Comparison of ENCODE assay signal across 1 cellular context in genomic region chr7:121083790-121084251, GRCh38.
A peak's percentile ranks its signal among the peaks of the same experiment; 100 is the strongest.
TF ChIP-seq lines count a peak whose summit lies in the region.

No MANE protein-coding gene starts in this region.

TF ChIP-seq in K562, 482 proteins besides CTCF, POLR2A, EP300 and RAD21 (continued from another document):
- peak; percentile 73 for TF ChIP-seq ZNF316 (IDR thresholded peaks at IDR 0.05)
- no peak for TF ChIP-seq ZNF280A (IDR thresholded peaks at IDR 0.05; ENCODE audit: low read depth, partially characterized antibody)
- TF ChIP-seq NCOA2 (IDR thresholded peaks at IDR 0.05; ENCODE audit: partially characterized antibody in 2 of 2): no peak
- TF ChIP-seq TARDBP (IDR thresholded peaks at IDR 0.05): no peak
- TF ChIP-seq ZNF561 (CRISPR knock-in tag; conservative IDR thresholded peaks at IDR 0.05): no peak
- peak; percentile 68 for TF ChIP-seq POLR2G (IDR thresholded peaks at IDR 0.05; ENCODE audit: low read depth, low read length)
- no peak for TF ChIP-seq FOXJ2 (tag; IDR thresholded peaks at IDR 0.05)
- no peak for TF ChIP-seq ARID1B (IDR thresholded peaks at IDR 0.05)
